In genomic region chr22:49949914-49950292, GRCh38 we compare ENCODE assay signal across 1 cellular context.
TF ChIP-seq lines count a peak whose summit lies in the region.

No MANE protein-coding gene starts in this region.

TF ChIP-seq in HCT116, 20 proteins besides CTCF, POLR2A, EP300 and RAD21 (continued from another document):
- TF ChIP-seq REST (IDR thresholded peaks at IDR 0.05; ENCODE audit: low read depth) = no peak
- no peak for TF ChIP-seq FOSL1 (IDR thresholded peaks at IDR 0.05; ENCODE audit: low read depth)
- TF ChIP-seq ZBTB33 (IDR thresholded peaks at IDR 0.05; ENCODE audit: extremely low read depth, insufficient replicate concordance, low read length) = no peak
- no peak for TF ChIP-seq ZFX (IDR thresholded peaks at IDR 0.05)
- TF ChIP-seq SRF (IDR thresholded peaks at IDR 0.05; ENCODE audit: low read depth) = no peak
